ENCODE assay signal across 14 cellular contexts in the genomic region with DNA sequence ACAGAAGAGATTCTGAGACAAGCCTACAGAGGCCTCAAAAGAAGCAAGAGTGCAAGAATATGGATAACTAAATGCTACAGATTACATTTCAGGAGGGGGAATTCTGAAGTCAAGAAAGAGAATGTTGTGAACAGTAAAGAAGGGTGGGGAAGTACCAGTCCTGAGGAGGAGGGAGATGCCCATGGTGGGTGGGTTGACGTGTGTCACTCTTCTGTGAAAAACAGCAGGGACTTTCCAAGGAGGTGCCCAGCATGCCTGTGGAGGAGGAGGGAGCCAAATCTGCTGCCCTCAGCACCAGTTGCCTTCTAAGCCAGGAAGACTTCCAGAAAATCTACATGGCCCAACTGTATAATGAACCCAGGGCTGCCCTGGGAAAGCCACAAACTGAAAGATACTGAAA.
A peak's percentile ranks its signal among the peaks of the same experiment; 100 is the strongest.
DNase-seq lines count a peak whose midpoint lies in the region; ATAC-seq and TF ChIP-seq lines count a peak whose summit lies in the region.
"Had no signal": no experiment of that assay in that cellular context is flagged by ENCODE, and none has a peak within 500 bp of the region (broad histone marks: within the 10 kb centered on the region; RNA-seq: fewer than 3 reads in every experiment).

No MANE protein-coding gene starts in this region.

- DNase-seq in GM13977 (ENCODE audit: low spot score) (peak; percentile 19), GM19238 (ENCODE audit: insufficient read length, low spot score) (peak; percentile 5), memory B cell (ENCODE audit: low spot score in 2 of 2) (no peak), endodermal cell (no peak), NCI-H1092 treated with DMSO at 0.1 percent for 48 hours (lab: John Stamatoyannopoulos, UW) (no peak), H9 (no peak), LoVo (ENCODE audit: low spot score) (no peak)
- DNase-seq: left ventricle myocardium superior, NCI-H774, posterior cingulate gyrus, SW 1271 had no signal

- H3K27ac Mint-ChIP-seq in memory B cell (no peak overlapping the region), endodermal cell (no peak overlapping the region), H9 (no peak overlapping the region)
- H3K27ac Mint-ChIP-seq: activated T-helper 1 cell treated with anti-CD3 and anti-CD28 coated beads, Interleukin-12 subunit alpha, Interleukin-12 subunit beta, Interleukin-2, Interleukin-4 antibody, amounts not matched to agents 30 ng/mL and 10 ng/mL and 1 ng/mL, durations not matched to agents 14 hours and 24 hours and 36 hours had no signal

- in situ Hi-C loops in GM13977 (cut with MboI; ENCODE audit: low pct_unique_long_range_greater_than_20kb, low sequenced_read_pairs, unreplicated experiment) = no loop called here

- H3K9me3 ChIP-seq in endodermal cell (ENCODE audit: control insufficient read depth, low read length) (no peaks in the 10 kb centered on the region), H9 (ENCODE audit: control insufficient read depth, low read depth, low read length) (no peaks in the 10 kb centered on the region)

- H3K14ac ChIP-seq in H9 (ENCODE audit: insufficient read depth, low read length) = no peak overlapping the region

- H3K4me3 Mint-ChIP-seq in memory B cell (no peak overlapping the region), endodermal cell (no peak overlapping the region), H9 (no peak overlapping the region)
- H3K4me3 Mint-ChIP-seq: activated T-helper 1 cell treated with anti-CD3 and anti-CD28 coated beads, Interleukin-12 subunit alpha, Interleukin-12 subunit beta, Interleukin-2, Interleukin-4 antibody, amounts not matched to agents 30 ng/mL and 10 ng/mL and 1 ng/mL, durations not matched to agents 14 hours and 24 hours and 36 hours; CD4-positive, CD25-positive, alpha-beta regulatory T cell had no signal

- H4K91ac ChIP-seq in H9 (ENCODE audit: insufficient read length, low read depth, low read length) = no peak overlapping the region

- H3K56ac ChIP-seq in H9 (ENCODE audit: insufficient read length, low read depth, low read length) = no peak overlapping the region

- H2BK120ac ChIP-seq in H9 (ENCODE audit: low read depth, low read length, poor library complexity, severe bottlenecking) = no peak overlapping the region

- H3K79me2 ChIP-seq in H9 (ENCODE audit: insufficient read depth, low read length) = no peaks in the 10 kb centered on the region; the same call in 1 of the 2 replicates

- no peak overlapping the region for H2BK5ac ChIP-seq in H9 (ENCODE audit: insufficient read length, low read length)

- H3K9me3 Mint-ChIP-seq in memory B cell = no peaks in the 10 kb centered on the region
- no peaks in the 10 kb centered on the region for H3K9me3 Mint-ChIP-seq in endodermal cell
- H3K9me3 Mint-ChIP-seq in H9 = no peaks in the 10 kb centered on the region; a peak in 1 of 5 replicates
- H3K9me3 Mint-ChIP-seq: activated T-helper 1 cell treated with anti-CD3 and anti-CD28 coated beads, Interleukin-12 subunit alpha, Interleukin-12 subunit beta, Interleukin-2, Interleukin-4 antibody, amounts not matched to agents 30 ng/mL and 10 ng/mL and 1 ng/mL, durations not matched to agents 14 hours and 24 hours and 36 hours had no signal

- H3K4ac ChIP-seq in H9 (ENCODE audit: low read depth, low read length) = no peak overlapping the region

- WGBS in endodermal cell (ENCODE audit: insufficient coverage in 1 of 2, insufficient read length in 1 of 2), 2 experiments = 84% methylated on average over 1 of the region's 1 CpG; no CpG with 5 or more reads in 1 of the 2 experiments
- WGBS in H9 (ENCODE audit: extremely low coverage, insufficient read length, low lambda C conversion rate) = no CpG with 5 or more reads among the region's 1 CpG

- H3K4me1 Mint-ChIP-seq in memory B cell = no peaks in the 10 kb centered on the region
- no peaks in the 10 kb centered on the region for H3K4me1 Mint-ChIP-seq in endodermal cell
- no peaks in the 10 kb centered on the region for H3K4me1 Mint-ChIP-seq in H9
- H3K4me1 Mint-ChIP-seq: CD4-positive, CD25-positive, alpha-beta regulatory T cell had no signal

- H3K4me3 ChIP-seq in endodermal cell (ENCODE audit: low read length) = no peak overlapping the region

- H3K4me1 ChIP-seq in endodermal cell (ENCODE audit: control insufficient read depth, insufficient read depth, low read length) (no peaks in the 10 kb centered on the region), H9 (ENCODE audit: insufficient read depth, low read length) (no peaks in the 10 kb centered on the region)

- H2BK12ac ChIP-seq in H9 (ENCODE audit: insufficient read length, low read depth, low read length) = no peak overlapping the region

- H4K20me1 ChIP-seq in H9 (ENCODE audit: control insufficient read depth, insufficient read depth, insufficient read length) = no peaks in the 10 kb centered on the region

- H3K18ac ChIP-seq in H9 (ENCODE audit: insufficient read length, low read depth, low read length) = no peak overlapping the region

- H2BK15ac ChIP-seq in H9 (ENCODE audit: low read depth, low read length) = no peak overlapping the region

- no peak overlapping the region for H4K8ac ChIP-seq in H9 (replicated peaks; ENCODE audit: insufficient read length, low read depth, low read length)

- no peak overlapping the region for H3K27ac ChIP-seq in endodermal cell (ENCODE audit: low read depth, low read length)
- no peak overlapping the region for H3K27ac ChIP-seq in H9 (ENCODE audit: insufficient read length, low read depth, low read length)

- H3K36me3 Mint-ChIP-seq in memory B cell (no peaks in the 10 kb centered on the region), endodermal cell (ENCODE audit: low read depth) (no peaks in the 10 kb centered on the region), H9 (ENCODE audit: insufficient read depth in 1 of 3, low read depth in 3 of 3) (no peaks in the 10 kb centered on the region)
- H3K36me3 Mint-ChIP-seq: CD4-positive, CD25-positive, alpha-beta regulatory T cell had no signal

- no peak overlapping the region for H4K5ac ChIP-seq in H9 (ENCODE audit: insufficient read length, low read depth, low read length)

- no peak overlapping the region for H2AK5ac ChIP-seq in H9 (ENCODE audit: insufficient read length, low read length)

- TF ChIP-seq CTCF in GM13977 (IDR thresholded peaks at IDR 0.05; ENCODE audit: extremely low read depth, insufficient read depth, missing control alignments) (no peak), endodermal cell (conservative IDR thresholded peaks at IDR 0.05) (no peak), H9 (conservative IDR thresholded peaks at IDR 0.05) (no peak)

- peak; percentile 82 for ATAC-seq in HG02885 (IDR thresholded peaks at IDR 0.05; ENCODE audit: poor library complexity, unreplicated experiment)
- peak; percentile 47 for ATAC-seq in memory B cell (ENCODE audit: low read depth)
- ATAC-seq: left ventricle myocardium superior had no signal

- H3K23me2 ChIP-seq in H9 (ENCODE audit: insufficient read length, low read depth, low read length, poor library complexity, severe bottlenecking) = no peaks in the 10 kb centered on the region

- no peak overlapping the region for H3K23ac ChIP-seq in H9 (ENCODE audit: insufficient read length, low read depth, low read length)

- H3K79me1 ChIP-seq in H9 (ENCODE audit: insufficient read depth, low read depth, low read length, poor library complexity, severe bottlenecking) = no peaks in the 10 kb centered on the region

- no peaks in the 10 kb centered on the region for H3K36me3 ChIP-seq in endodermal cell (ENCODE audit: control insufficient read depth, insufficient read depth, low read length)

- no peaks in the 10 kb centered on the region for H3K27me3 ChIP-seq in endodermal cell (ENCODE audit: control insufficient read depth, insufficient read depth, low read length, poor library complexity, severe bottlenecking)
- no peaks in the 10 kb centered on the region for H3K27me3 ChIP-seq in H9 (ENCODE audit: insufficient read depth, low read length)

- no peak overlapping the region for H2AFZ ChIP-seq in H9 (ENCODE audit: low read length)

- H3K4me2 ChIP-seq in H9 (ENCODE audit: insufficient read depth, insufficient read length, low read length) = no peak overlapping the region

- H3K9ac ChIP-seq in endodermal cell (ENCODE audit: extremely low read depth, low read length, poor library complexity, severe bottlenecking) = no peak overlapping the region
- no peak overlapping the region for H3K9ac ChIP-seq in H9 (ENCODE audit: extremely low read depth, insufficient read length, low read length)

- no peak overlapping the region for H3T11ph ChIP-seq in H9 (ENCODE audit: low read length)

- H3K27me3 Mint-ChIP-seq in memory B cell (no peaks in the 10 kb centered on the region), endodermal cell (ENCODE audit: insufficient read depth) (no peaks in the 10 kb centered on the region), H9 (ENCODE audit: low read depth) (no peaks in the 10 kb centered on the region; the same call in 1 of the 2 replicates)

- H2BK20ac ChIP-seq in H9 (ENCODE audit: low read depth, low read length, poor library complexity, severe bottlenecking) = no peak overlapping the region

Comparison
In these comparisons a context has a peak if more than half of its experiments do, and no peak if none do; other contexts are left out.
1. DNase-seq: peak in GM13977 (single experiment) and GM19238 (single experiment); none in memory B cell (0 of 2), endodermal cell (single experiment), NCI-H1092 treated with DMSO at 0.1 percent for 48 hours (single experiment), H9 (single experiment) and LoVo (single experiment).